8 cellular contexts compared by ENCODE assay signal in the genomic region with DNA sequence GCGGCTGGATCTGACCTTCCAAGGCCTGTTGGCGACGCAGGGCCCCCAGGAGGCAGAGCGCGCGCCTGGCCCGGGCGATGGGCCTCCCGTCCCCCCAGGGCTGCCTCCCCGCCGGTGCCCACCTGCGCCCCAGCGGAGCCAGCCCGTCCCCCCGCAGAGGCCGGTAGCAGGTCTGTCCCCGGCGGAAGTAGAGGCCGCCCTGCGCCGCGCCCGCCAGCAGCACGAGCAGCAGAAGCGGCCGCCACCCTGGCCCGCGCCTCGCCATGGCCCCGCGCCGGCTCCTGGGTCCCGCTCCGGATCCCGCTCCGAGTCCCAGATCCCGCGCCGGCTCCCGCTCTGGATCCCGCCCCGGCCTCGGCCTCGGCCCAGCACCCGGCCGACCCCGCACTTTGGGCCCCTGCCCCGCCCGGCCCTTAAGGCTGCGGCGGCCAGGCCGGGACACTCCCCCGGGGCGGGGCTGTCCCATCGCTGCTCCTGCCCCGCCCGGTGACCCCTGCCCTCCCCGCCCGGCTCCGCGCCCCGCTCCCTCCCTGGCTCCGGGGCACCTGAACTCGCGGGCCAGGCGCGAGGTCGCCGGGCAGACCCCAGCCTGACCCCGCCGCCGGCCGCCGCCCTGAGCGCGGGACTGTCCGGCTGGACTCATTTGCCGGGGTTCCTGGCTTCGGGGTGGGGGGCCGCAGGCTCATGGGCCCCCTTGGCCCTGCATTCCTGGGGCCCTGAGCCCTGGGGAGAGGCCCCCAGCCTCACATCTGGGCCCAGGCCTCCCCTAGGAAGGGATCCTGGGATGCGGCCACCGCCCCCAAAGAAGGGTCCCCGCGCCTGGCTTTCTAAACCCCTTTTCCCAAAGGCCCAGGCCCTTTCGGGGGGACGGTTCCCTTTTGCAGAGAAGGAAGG. TPM values are rescaled to one million over a fixed set of nuclear protein-coding genes. Genes with fewer than 3 reads are reported as not detected.
DNase-seq lines count a peak whose midpoint lies in the region; ATAC-seq, FAIRE-seq and TF ChIP-seq lines count a peak whose summit lies in the region.

Gene CTSZ, minus strand, starts transcription at position 391 of the 894 bp plus-strand sequence. Its CDS starts 126 bp downstream, at position 265.

- H3K36me3 Mint-ChIP-seq in T-helper 17 cell (ENCODE audit: low read depth) (no peaks in the 10 kb centered on the region), immature natural killer cell (no peaks in the 10 kb centered on the region)

- peak within 1 kb of the TSS; percentile 95 for H3K27ac Mint-ChIP-seq in T-helper 17 cell
- peak within 1 kb of the TSS in 4 of 6 donors; percentile 23 to 72 (median 32) for H3K27ac Mint-ChIP-seq in immature natural killer cell

- TF ChIP-seq CTCF in bronchial epithelial cell (IDR thresholded peaks at IDR 0.05; ENCODE audit: insufficient read depth, low read length, severe bottlenecking), result no peak

- H3K9me3 ChIP-seq in T-helper 17 cell (ENCODE audit: control insufficient read depth, low read length, poor library complexity, severe bottlenecking), result no peaks in the 10 kb centered on the region

- H3K4me3 Mint-ChIP-seq in T-helper 17 cell (peak within 1 kb of the TSS; percentile 91), immature natural killer cell (peak within 1 kb of the TSS; percentile 75 to 85 (median 77))

- H3K4me3 ChIP-seq in bronchial epithelial cell (ENCODE audit: low read depth, low read length), result peak within 1 kb of the TSS; percentile 70

- no peaks in the 10 kb centered on the region for H3K27me3 ChIP-seq in bronchial epithelial cell (ENCODE audit: control insufficient read depth, insufficient read depth, low read length)

- no peaks in the 10 kb centered on the region for H3K9me3 Mint-ChIP-seq in immature natural killer cell

- DNase-seq in Daoy (ENCODE audit: low read depth) (peak; percentile 51), T-helper 17 cell (peak in 2 of 3 donors; percentile 37 to 58), bronchial epithelial cell (ENCODE audit: low read depth) (no peak), immature natural killer cell (peak; percentile 42 to 51 (median 48)), NCI-H2081 treated with DMSO at 0.1 percent for 48 hours (lab: John Stamatoyannopoulos, UW) (no peak)
- peak; percentile 36 for DNase-seq in stimulated activated CD4-positive, alpha-beta T cell treated with anti-CD3 and anti-CD28 coated beads, Interleukin-1b, Interleukin-23, amount 100 ng/mL, for 48 hours

- H3K27me3 Mint-ChIP-seq in T-helper 17 cell (no peaks in the 10 kb centered on the region), immature natural killer cell (ENCODE audit: low read depth in 3 of 3) (peaks cover 0 to 4% (median 2%) of the 10 kb centered on the region in 3 donors)

- ATAC-seq in HG02588 (IDR thresholded peaks at IDR 0.05; ENCODE audit: unreplicated experiment) (peak; percentile 24), T-helper 17 cell (peak; percentile 59), HG03025 (IDR thresholded peaks at IDR 0.05; ENCODE audit: low FRiP score, unreplicated experiment) (no peak)

- peaks cover 3% of the 10 kb centered on the region for H3K36me3 ChIP-seq in bronchial epithelial cell (ENCODE audit: control insufficient read depth, insufficient read depth, low read length)

- H3K4me1 Mint-ChIP-seq in T-helper 17 cell, result peaks cover 38% of the 10 kb centered on the region
- H3K4me1 Mint-ChIP-seq in immature natural killer cell, result peaks cover 33 to 36% of the 10 kb centered on the region in 2 donors

- FAIRE-seq in bronchial epithelial cell (lab: Jason Lieb, UNC), result no peak

RNA-seq across cellular contexts. Expression of gene CTSZ, which starts in this region (rescaled TPM):
- 82.4 and 127 TPM in 2 replicates for total RNA-seq in Daoy (2014; rRNA removed; shearing (Covaris generic))
- 10 to 100 TPM; 27.4 to 30.1 TPM for total RNA-seq in T-helper 17 cell
- 73.7 and 87.8 TPM in 2 replicates for total RNA-seq in bronchial epithelial cell
- 10 to 100 TPM in 1 of 3 donors, 1 to 10 TPM in 2; 2.6 to 10.5 (median 5.8) TPM for polyA plus RNA-seq in immature natural killer cell

Comparison
In these comparisons a context has a peak if more than half of its experiments do, and no peak if none do; other contexts are left out.
1. DNase-seq: peak in Daoy (single experiment), T-helper 17 cell (2 of 3), immature natural killer cell (3 of 3) and stimulated activated CD4-positive, alpha-beta T cell treated with anti-CD3 and anti-CD28 coated beads, Interleukin-1b, Interleukin-23, amount 100 ng/mL, for 48 hours (single experiment); none in bronchial epithelial cell (single experiment) and NCI-H2081 treated with DMSO at 0.1 percent for 48 hours (single experiment).